In genomic region chr17:62366191-62366590, GRCh38 we compare ENCODE assay signal across 9 cellular contexts. TPM values are rescaled to one million over a fixed set of nuclear protein-coding genes. Genes with fewer than 3 reads are reported as not detected.
"Had no signal": no experiment of that assay in that cellular context is flagged by ENCODE, and none has a peak within 500 bp of the region (broad histone marks: within the 10 kb centered on the region; RNA-seq: fewer than 3 reads in every experiment).

No MANE protein-coding gene starts in this region.

- H3K4me2 ChIP-seq: KMS-11 had no signal

- H3K9ac ChIP-seq: KMS-11 had no signal

- FAIRE-seq: HTR-8/SVneo had no signal

- H3K27ac ChIP-seq: HL-60, KMS-11 had no signal

- DNase-seq: IMR-90, KBM-7, KG1 had no signal

RNA-seq across cellular contexts. Expression of gene EFCAB3, which starts 14.2 kb away (rescaled TPM):
- total RNA-seq: HT-29, HT1080, IMR-90 had no signal
- polyA plus RNA-seq: IgD-negative memory B cell, IMR-90 had no signal
